Comparison of ENCODE assay signal across 1 cellular context in genomic region chr15:80208758-80209734, GRCh38.
TF ChIP-seq lines count a peak whose summit lies in the region.

No MANE protein-coding gene starts in this region.

TF ChIP-seq in WTC11, 78 proteins besides CTCF, POLR2A, EP300 and RAD21 (continued from another document):
- no peak for TF ChIP-seq NR1H2 (CRISPR knock-in tag; IDR thresholded peaks at IDR 0.05)
- TF ChIP-seq HMGXB4 (CRISPR knock-in tag; IDR thresholded peaks at IDR 0.05) = no peak
- no peak for TF ChIP-seq FOXP1 (CRISPR knock-in tag; IDR thresholded peaks at IDR 0.05; ENCODE audit: borderline replicate concordance)
